In the genomic region with DNA sequence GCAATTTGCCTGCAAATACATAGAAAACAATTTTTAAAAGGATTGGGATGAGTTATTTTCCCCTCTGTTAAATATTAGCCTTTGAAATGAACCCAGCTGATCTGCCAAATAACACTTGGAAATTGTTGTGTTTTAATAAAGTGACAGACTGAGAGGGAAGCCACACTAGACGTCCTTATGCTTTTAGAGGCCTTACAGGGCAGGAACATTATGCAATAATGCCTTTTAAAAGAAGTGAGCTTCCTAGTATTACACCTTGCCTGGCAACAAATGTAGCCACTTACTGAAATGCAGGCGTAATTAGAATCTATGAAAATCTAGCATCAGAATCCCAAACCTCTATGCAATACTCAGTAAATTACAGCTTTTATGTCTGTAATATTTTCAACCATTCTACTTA, we compare ENCODE assay signal across 28 cellular contexts. TPM values are rescaled to one million over a fixed set of nuclear protein-coding genes. Genes with fewer than 3 reads are reported as not detected.
"Had no signal": no experiment of that assay in that cellular context is flagged by ENCODE, and none has a peak within 500 bp of the region (broad histone marks: within the 10 kb centered on the region; RNA-seq: fewer than 3 reads in every experiment).

No MANE protein-coding gene starts in this region.

- H3K4me3 ChIP-seq: adrenal gland, cardiac muscle cell, colonic mucosa, gastrocnemius medialis, ovary, prostate gland, stomach, thyroid gland had no signal

- H3K27ac ChIP-seq: adrenal gland, cardiac muscle cell, colonic mucosa, ovary, prostate gland, stomach, thyroid gland had no signal

- H3K9me3 ChIP-seq: adrenal gland, colonic mucosa, gastrocnemius medialis, ovary, prostate gland, stomach, thyroid gland had no signal

- ATAC-seq: activated T-cell treated with anti-CD3 and anti-CD28 coated beads, Interleukin-2, amount 50 U/mL, for 72 hours; gastrocnemius medialis; stimulated activated naive B cell treated with anti-CD40 and anti-IgM and Interleukin-4, amounts not matched to agents 10 μg/mL and 1 μg/mL and 100 μg/mL, for 72 hours had no signal

- H3K36me3 ChIP-seq: adrenal gland, cardiac muscle cell, colonic mucosa, gastrocnemius medialis, ovary, prostate gland, stomach, thyroid gland had no signal

- H3K27me3 ChIP-seq: adrenal gland, cardiac muscle cell, colonic mucosa, gastrocnemius medialis, ovary, stomach, thyroid gland had no signal

- H3K4me1 ChIP-seq: colonic mucosa, prostate gland, thyroid gland had no signal

- DNase-seq: activated CD4-positive, alpha-beta T cell treated with anti-CD3 and anti-CD28 coated beads for 4 hours; activated CD4-positive, alpha-beta T cell treated with anti-CD3 and anti-CD28 coated beads, Interleukin-2, amount 50 U/mL, for 4 hours; activated naive CD4-positive, alpha-beta T cell treated with anti-CD3 and anti-CD28 coated beads for 36 hours; activated naive CD8-positive, alpha-beta T cell treated with anti-CD3 and anti-CD28 coated beads for 36 hours; activated T-cell treated with anti-CD3 and anti-CD28 coated beads for 4 hours; activated T-cell treated with anti-CD3 and anti-CD28 coated beads, Interleukin-2, amount 50 U/mL, for 72 hours; adrenal gland; aorta; cerebellar nuclear complex; colonic mucosa; effector CD8-positive, alpha-beta T cell; erythroblast; gastrocnemius medialis; glutamatergic neuron; hippocampal formation; naive B cell; ovary; stimulated activated CD4-positive, alpha-beta T cell treated with anti-CD3 and anti-CD28 coated beads, Interleukin-15, amount 100 ng/mL, for 24 hours; stimulated activated CD4-positive, alpha-beta T cell treated with anti-CD3 and anti-CD28 coated beads, Interleukin-2, amount 100 ng/mL, for 24 hours; stimulated activated naive B cell treated with anti-CD40 and anti-IgM and Interleukin-4, amounts not matched to agents 10 μg/mL and 1 μg/mL and 100 μg/mL, for 72 hours; stomach; thyroid gland had no signal

RNA-seq across cellular contexts. Expression of gene AGTR1, which starts 20.2 kb away (rescaled TPM):
- total RNA-seq: activated naive CD4-positive, alpha-beta T cell treated with anti-CD3 and anti-CD28 coated beads for 36 hours; activated naive CD8-positive, alpha-beta T cell treated with anti-CD3 and anti-CD28 coated beads for 36 hours; activated T-cell treated with anti-CD3 and anti-CD28 coated beads, Interleukin-2, amount 50 U/mL, for 72 hours; cardiac muscle cell; dermis microvascular lymphatic vessel endothelial cell; kidney epithelial cell; lung microvascular endothelial cell; T-helper 1 cell treated with Interleukin-12 subunit alpha and Interleukin-12 subunit beta and Interleukin-4 antibody, amounts not matched to agents 30 ng/mL and 1 ng/mL, for 36 hours had no signal
- polyA plus RNA-seq: cardiac muscle cell had no signal
